ENCODE assay signal across 21 cellular contexts in the genomic region with DNA sequence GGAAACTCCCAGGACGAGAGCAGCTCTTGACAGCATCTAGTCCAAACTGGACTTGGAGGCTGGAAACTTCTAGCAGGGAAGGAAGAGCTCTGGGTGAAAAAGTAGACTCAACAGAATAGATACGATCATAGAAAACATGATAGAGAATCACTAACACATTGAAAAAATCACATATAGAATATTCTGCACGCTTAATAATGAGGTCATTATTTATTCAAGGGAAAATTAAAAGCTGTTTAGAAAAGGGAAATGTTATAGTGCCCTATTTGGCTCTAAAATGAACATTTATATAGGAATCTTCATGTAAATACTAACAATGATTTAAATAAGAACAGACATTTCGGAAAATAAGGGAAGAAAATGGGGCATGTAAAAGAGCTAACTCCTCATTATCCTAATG.
A peak's percentile ranks its signal among the peaks of the same experiment; 100 is the strongest.
DNase-seq lines count a peak whose midpoint lies in the region; ATAC-seq and TF ChIP-seq lines count a peak whose summit lies in the region.
"Had no signal": no experiment of that assay in that cellular context is flagged by ENCODE, and none has a peak within 500 bp of the region (broad histone marks: within the 10 kb centered on the region; RNA-seq: fewer than 3 reads in every experiment).

No MANE protein-coding gene starts in this region.

- H3K4me1 ChIP-seq in HEK293 (ENCODE audit: control insufficient read depth, insufficient read depth, low read length) = no peaks in the 10 kb centered on the region
- H3K4me1 ChIP-seq in Loucy (ENCODE audit: insufficient read depth, low read length, poor library complexity, severe bottlenecking) = peaks cover 16% of the 10 kb centered on the region
- H3K4me1 ChIP-seq in parathyroid adenoma = peaks cover 29% of the 10 kb centered on the region
- H3K4me1 ChIP-seq: BE2C, BLaER1 had no signal

- no peaks in the 10 kb centered on the region for H4K20me1 ChIP-seq in Loucy (ENCODE audit: insufficient read depth, low read length, poor library complexity, severe bottlenecking)
- H4K20me1 ChIP-seq: BLaER1 had no signal

- H3K36me3 ChIP-seq in HEK293 (ENCODE audit: control insufficient read depth in 2 of 2, insufficient read depth in 1 of 2, low read length in 2 of 2) (no peaks in the 10 kb centered on the region), Loucy (ENCODE audit: insufficient read depth, low read length) (no peaks in the 10 kb centered on the region), parathyroid adenoma (ENCODE audit: control insufficient read depth, insufficient read depth, low read length) (no peaks in the 10 kb centered on the region)
- H3K36me3 ChIP-seq: BE2C, BLaER1 had no signal

- no peak for DNase-seq in activated CD4-positive, CD25-positive, alpha-beta regulatory T cell (lab: John Stamatoyannopoulos, UW)
- DNase-seq: 8988T; ACHN; BE2C; C1 segment of cervical spinal cord; CD4-positive, alpha-beta memory T cell; CD4-positive, CD25-positive, alpha-beta regulatory T cell; CD8-positive, alpha-beta memory T cell; COR-L47; DMS 273 treated with DMSO at 0.1 percent for 48 hours; DMS153; DMS53; DMS79; DND-41; GDM1 had no signal

- H3K9ac ChIP-seq in Loucy (ENCODE audit: low read depth, low read length, poor library complexity, severe bottlenecking) (no peak overlapping the region), parathyroid adenoma (no peak overlapping the region)
- H3K9ac ChIP-seq: BLaER1 had no signal

- H3K4me3 ChIP-seq in HEK293 (ENCODE audit: low read depth, low read length) (no peak overlapping the region), Loucy (ENCODE audit: low read length, poor library complexity, severe bottlenecking) (no peak overlapping the region), parathyroid adenoma (ENCODE audit: low read depth, low read length) (peak overlapping the region; percentile 18)
- H3K4me3 ChIP-seq: BLaER1, GM12878 had no signal

- ATAC-seq in GM21528 (IDR thresholded peaks at IDR 0.05; ENCODE audit: low FRiP score, unreplicated experiment) = no peak
- ATAC-seq: GM12878 had no signal

- H3F3A ChIP-seq in Loucy (ENCODE audit: low read depth) = peaks cover 7% of the 10 kb centered on the region; the same call in 1 of the 2 replicates

- H3K9me3 ChIP-seq in HEK293 (ENCODE audit: control insufficient read depth, insufficient read depth, low read depth, low read length) (no peaks in the 10 kb centered on the region), Loucy (ENCODE audit: insufficient read depth, low read depth, low read length) (no peaks in the 10 kb centered on the region), parathyroid adenoma (ENCODE audit: control insufficient read depth, low read length) (no peaks in the 10 kb centered on the region)
- H3K9me3 ChIP-seq: BE2C, BLaER1 had no signal

- H3K9me2 ChIP-seq in Loucy (replicated peaks; ENCODE audit: low read depth, low read length) = no peaks in the 10 kb centered on the region

- CTCF ChIA-PET in HEK293 (lab: Yijun Ruan, JAX) = interaction anchor here (1.0 kb wide), 1 partner anchor 9 kb away, joined by 3 read pairs; no protein-coding TSS in a partner anchor

- POLR2A ChIA-PET in HEK293 (lab: Yijun Ruan, JAX) = no interaction called here

- no peak for TF ChIP-seq CTCF in HEK293 (tag by site-specific recombination; IDR thresholded peaks at IDR 0.05)
- no peak for TF ChIP-seq CTCF in Loucy (conservative IDR thresholded peaks at IDR 0.05; ENCODE audit: low read length)
- TF ChIP-seq CTCF in parathyroid adenoma (IDR thresholded peaks at IDR 0.05) = no peak

- H3K27ac ChIP-seq in HEK293 (ENCODE audit: extremely low read depth, low read depth, low read length) = no peak overlapping the region
- peak overlapping the region; percentile 84 for H3K27ac ChIP-seq in parathyroid adenoma
- H3K27ac ChIP-seq: BLaER1 had no signal

- H3K27me3 ChIP-seq in Loucy (ENCODE audit: insufficient read depth, low read length, poor library complexity, severe bottlenecking) = no peaks in the 10 kb centered on the region
- H3K27me3 ChIP-seq in parathyroid adenoma (ENCODE audit: control insufficient read depth, insufficient read depth, low read length) = no peaks in the 10 kb centered on the region
- H3K27me3 ChIP-seq: BE2C, BLaER1 had no signal

- H3K79me2 ChIP-seq in Loucy (ENCODE audit: insufficient read depth, low read length) (no peaks in the 10 kb centered on the region), parathyroid adenoma (peaks cover 12% of the 10 kb centered on the region)

- H3K4me2 ChIP-seq in Loucy (ENCODE audit: low read depth, low read length, poor library complexity, severe bottlenecking) (peak overlapping the region; percentile 11), parathyroid adenoma (ENCODE audit: low read length) (peak overlapping the region; percentile 13)
- H3K4me2 ChIP-seq: BLaER1 had no signal

- H2AFZ ChIP-seq in Loucy (ENCODE audit: low read length) = no peak overlapping the region
- no peak overlapping the region for H2AFZ ChIP-seq in parathyroid adenoma

TF ChIP-seq in HEK293, 187 proteins besides CTCF, POLR2A, EP300 and RAD21:
- no peak for TF ChIP-seq ZNF23 (tag by site-specific recombination; IDR thresholded peaks at IDR 0.05; ENCODE audit: borderline replicate concordance)
- TF ChIP-seq ATF2 (tag by site-specific recombination; IDR thresholded peaks at IDR 0.05; ENCODE audit: low read depth) = peak; percentile 56; the same call in 1 of the 2 replicates
